ENCODE assay signal across 31 cellular contexts in genomic region chr3:177983341-177983740, GRCh38.
"Had no signal": no experiment of that assay in that cellular context is flagged by ENCODE, and none has a peak within 500 bp of the region (broad histone marks: within the 10 kb centered on the region; RNA-seq: fewer than 3 reads in every experiment).

No MANE protein-coding gene starts in this region.

- ATAC-seq: activated CD4-positive, alpha-beta T cell treated with anti-CD3 and anti-CD28 coated beads for 36 hours; activated CD8-positive, alpha-beta memory T cell treated with anti-CD3 and anti-CD28 coated beads, Interleukin-2, amount 10 ng/mL, durations not matched to agents 7 days and 5 days; activated CD8-positive, alpha-beta T cell treated with anti-CD3 and anti-CD28 coated beads, Interleukin-2, amount 10 ng/mL, durations not matched to agents 7 days and 5 days; gastroesophageal sphincter had no signal

- H3K4me3 Mint-ChIP-seq: activated CD4-positive, alpha-beta memory T cell treated with anti-CD3 and anti-CD28 coated beads for 36 hours; activated CD4-positive, alpha-beta T cell treated with anti-CD3 and anti-CD28 coated beads for 36 hours; activated CD4-positive, alpha-beta T cell treated with anti-CD3 and anti-CD28 coated beads, Interleukin-2, amount 10 ng/mL, durations not matched to agents 24 days and 14 days; activated CD8-positive, alpha-beta memory T cell treated with anti-CD3 and anti-CD28 coated beads, Interleukin-2, amount 10 ng/mL, durations not matched to agents 7 days and 5 days; activated CD8-positive, alpha-beta T cell treated with anti-CD3 and anti-CD28 coated beads, Interleukin-2, amount 10 ng/mL, durations not matched to agents 7 days and 5 days; activated naive CD4-positive, alpha-beta T cell treated with anti-CD3 and anti-CD28 coated beads for 36 hours; activated naive CD4-positive, alpha-beta T cell treated with anti-CD3 and anti-CD28 coated beads, Interleukin-2, amount 50 U/mL, for 24 hours; activated naive CD8-positive, alpha-beta T cell treated with anti-CD3 and anti-CD28 coated beads, Interleukin-2, amount 10 ng/mL, durations not matched to agents 7 days and 5 days; activated T-helper 1 cell treated with anti-CD3 and anti-CD28 coated beads, Interleukin-12 subunit alpha, Interleukin-12 subunit beta, Interleukin-2, Interleukin-4 antibody, amounts not matched to agents 30 ng/mL and 10 ng/mL and 1 ng/mL, durations not matched to agents 14 hours and 24 hours and 36 hours; brain had no signal

- H3K4me1 Mint-ChIP-seq: activated CD4-positive, alpha-beta T cell treated with anti-CD3 and anti-CD28 coated beads for 36 hours; activated CD4-positive, alpha-beta T cell treated with anti-CD3 and anti-CD28 coated beads, Interleukin-2, amount 10 ng/mL, durations not matched to agents 24 days and 14 days; activated naive CD4-positive, alpha-beta T cell treated with anti-CD3 and anti-CD28 coated beads, Interleukin-2, amount 50 U/mL, for 24 hours; activated naive CD8-positive, alpha-beta T cell treated with anti-CD3 and anti-CD28 coated beads, Interleukin-2, amount 10 ng/mL, durations not matched to agents 7 days and 5 days had no signal

- H3K27ac ChIP-seq: breast epithelium, cardiac muscle cell, colonic mucosa, epithelial cell of prostate, esophagus squamous epithelium, gastroesophageal sphincter had no signal

- H3K27ac Mint-ChIP-seq: activated CD4-positive, alpha-beta memory T cell treated with anti-CD3 and anti-CD28 coated beads for 36 hours; activated CD4-positive, alpha-beta T cell treated with anti-CD3 and anti-CD28 coated beads for 36 hours; activated CD4-positive, alpha-beta T cell treated with anti-CD3 and anti-CD28 coated beads, Interleukin-2, amount 10 ng/mL, durations not matched to agents 24 days and 14 days; activated CD8-positive, alpha-beta memory T cell treated with anti-CD3 and anti-CD28 coated beads, Interleukin-2, amount 10 ng/mL, durations not matched to agents 7 days and 5 days; activated CD8-positive, alpha-beta T cell treated with anti-CD3 and anti-CD28 coated beads, Interleukin-2, amount 10 ng/mL, durations not matched to agents 7 days and 5 days; activated naive CD4-positive, alpha-beta T cell treated with anti-CD3 and anti-CD28 coated beads for 36 hours; activated naive CD4-positive, alpha-beta T cell treated with anti-CD3 and anti-CD28 coated beads, Interleukin-2, amount 50 U/mL, for 24 hours; activated naive CD8-positive, alpha-beta T cell treated with anti-CD3 and anti-CD28 coated beads, Interleukin-2, amount 10 ng/mL, durations not matched to agents 7 days and 5 days; activated T-helper 1 cell treated with anti-CD3 and anti-CD28 coated beads, Interleukin-12 subunit alpha, Interleukin-12 subunit beta, Interleukin-2, Interleukin-4 antibody, amounts not matched to agents 30 ng/mL and 10 ng/mL and 1 ng/mL, durations not matched to agents 14 hours and 24 hours and 36 hours; activated T-helper 2 cell treated with anti-CD3 and anti-CD28 coated beads, Interferon-gamma antibody, Interleukin-2, Interleukin-4, amounts not matched to agents 10 μg/mL and 5 μg/mL and 100 μg/mL, durations not matched to agents 14 hours and 24 hours and 36 hours; brain had no signal

- H3K27me3 ChIP-seq: breast epithelium, cardiac muscle cell, colonic mucosa, esophagus squamous epithelium, gastroesophageal sphincter had no signal

- H3K36me3 Mint-ChIP-seq: activated CD4-positive, alpha-beta memory T cell treated with anti-CD3 and anti-CD28 coated beads for 36 hours; activated CD8-positive, alpha-beta memory T cell treated with anti-CD3 and anti-CD28 coated beads, Interleukin-2, amount 10 ng/mL, durations not matched to agents 7 days and 5 days; activated naive CD4-positive, alpha-beta T cell treated with anti-CD3 and anti-CD28 coated beads, Interleukin-2, amount 50 U/mL, for 24 hours; activated naive CD8-positive, alpha-beta T cell treated with anti-CD3 and anti-CD28 coated beads, Interleukin-2, amount 10 ng/mL, durations not matched to agents 7 days and 5 days; brain had no signal

- H3K4me3 ChIP-seq: breast epithelium, cardiac muscle cell, colonic mucosa, esophagus squamous epithelium, gastroesophageal sphincter had no signal

- H3K36me3 ChIP-seq: breast epithelium, cardiac muscle cell, colonic mucosa, esophagus squamous epithelium, gastroesophageal sphincter had no signal

- H3K9me3 ChIP-seq: breast epithelium, colonic mucosa, esophagus squamous epithelium, gastroesophageal sphincter had no signal

- H3K4me1 ChIP-seq: breast epithelium, colonic mucosa, esophagus squamous epithelium, gastroesophageal sphincter had no signal

- H3K9me3 Mint-ChIP-seq: activated CD4-positive, alpha-beta memory T cell treated with anti-CD3 and anti-CD28 coated beads for 36 hours; activated naive CD4-positive, alpha-beta T cell treated with anti-CD3 and anti-CD28 coated beads for 36 hours; activated naive CD4-positive, alpha-beta T cell treated with anti-CD3 and anti-CD28 coated beads, Interleukin-2, amount 50 U/mL, for 24 hours; activated T-helper 1 cell treated with anti-CD3 and anti-CD28 coated beads, Interleukin-12 subunit alpha, Interleukin-12 subunit beta, Interleukin-2, Interleukin-4 antibody, amounts not matched to agents 30 ng/mL and 10 ng/mL and 1 ng/mL, durations not matched to agents 14 hours and 24 hours and 36 hours; activated T-helper 2 cell treated with anti-CD3 and anti-CD28 coated beads, Interferon-gamma antibody, Interleukin-2, Interleukin-4, amounts not matched to agents 10 μg/mL and 5 μg/mL and 100 μg/mL, durations not matched to agents 14 hours and 24 hours and 36 hours; brain had no signal

- H3K27me3 Mint-ChIP-seq: activated CD4-positive, alpha-beta T cell treated with anti-CD3 and anti-CD28 coated beads for 36 hours; activated CD4-positive, alpha-beta T cell treated with anti-CD3 and anti-CD28 coated beads, Interleukin-2, amount 10 ng/mL, durations not matched to agents 24 days and 14 days; activated CD8-positive, alpha-beta memory T cell treated with anti-CD3 and anti-CD28 coated beads, Interleukin-2, amount 10 ng/mL, durations not matched to agents 7 days and 5 days; activated naive CD4-positive, alpha-beta T cell treated with anti-CD3 and anti-CD28 coated beads, Interleukin-2, amount 50 U/mL, for 24 hours had no signal

- DNase-seq: activated CD4-positive, alpha-beta memory T cell treated with anti-CD3 and anti-CD28 coated beads for 36 hours; activated CD4-positive, alpha-beta T cell treated with anti-CD3 and anti-CD28 coated beads for 36 hours; activated CD4-positive, alpha-beta T cell treated with anti-CD3 and anti-CD28 coated beads, Interleukin-2, amount 10 ng/mL, durations not matched to agents 24 days and 14 days; activated CD4-positive, CD25-positive, alpha-beta regulatory T cell; activated CD4-positive, CD25-positive, alpha-beta regulatory T cell treated with anti-CD3 and anti-CD28 coated beads, Interleukin-2, amount 50 U/mL, for 72 hours; activated CD8-positive, alpha-beta memory T cell treated with anti-CD3 and anti-CD28 coated beads, Interleukin-2, amount 10 ng/mL, durations not matched to agents 7 days and 5 days; activated CD8-positive, alpha-beta memory T cell treated with anti-CD3 and anti-CD28 coated beads, Interleukin-2, amount 50 U/mL, for 4 hours; activated CD8-positive, alpha-beta T cell treated with anti-CD3 and anti-CD28 coated beads, Interleukin-2, amount 10 ng/mL, durations not matched to agents 7 days and 5 days; activated effector memory CD4-positive, alpha-beta T cell treated with anti-CD3 and anti-CD28 coated beads, Interleukin-2, amount 50 U/mL, for 16 hours; activated naive CD4-positive, alpha-beta T cell treated with anti-CD3 and anti-CD28 coated beads for 36 hours; activated naive CD8-positive, alpha-beta T cell treated with anti-CD3 and anti-CD28 coated beads, Interleukin-2, amount 10 ng/mL, durations not matched to agents 7 days and 5 days; activated T-cell treated with anti-CD3 and anti-CD28 coated beads, Interleukin-2, amount 50 U/mL, for 1 hour; activated T-cell treated with anti-CD3 and anti-CD28 coated beads, Interleukin-2, amount 50 U/mL, for 48 hours; amniotic stem cell; anterior cingulate cortex; central memory CD4-positive, alpha-beta T cell; cerebellar nuclear complex; colonic mucosa; effector CD8-positive, alpha-beta T cell; esophagus squamous epithelium; foreskin melanocyte; head of caudate nucleus; T-helper 2 cell had no signal
